ENCODE assay signal across 16 cellular contexts in the genomic region with DNA sequence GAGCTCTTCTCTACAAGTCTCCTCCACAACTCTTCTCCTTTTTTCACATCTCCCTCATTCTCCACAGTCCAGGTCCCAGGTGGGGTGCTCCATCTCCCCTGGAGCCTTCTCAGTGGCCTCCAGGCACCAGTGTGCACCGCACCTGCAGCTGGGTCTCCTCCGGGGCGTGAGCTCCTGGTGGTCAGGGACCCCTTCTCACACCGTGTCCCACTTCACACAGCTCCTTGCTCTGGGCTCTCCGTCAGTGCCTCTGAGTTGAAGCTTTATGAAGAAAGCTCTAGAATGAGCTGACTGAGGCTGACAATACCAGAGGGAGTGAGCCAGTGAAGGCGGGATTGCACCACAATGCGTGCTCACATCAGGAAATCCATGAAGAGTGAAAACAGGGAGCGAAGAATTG.
DNase-seq lines count a peak whose midpoint lies in the region; ATAC-seq and TF ChIP-seq lines count a peak whose summit lies in the region.
"Had no signal": no experiment of that assay in that cellular context is flagged by ENCODE, and none has a peak within 500 bp of the region (broad histone marks: within the 10 kb centered on the region; RNA-seq: fewer than 3 reads in every experiment).

No MANE protein-coding gene starts in this region.

- no peak overlapping the region for H2BK120ac ChIP-seq in neuronal stem cell (ENCODE audit: low read depth, low read length)

- no peak overlapping the region for H2BK5ac ChIP-seq in neuronal stem cell (ENCODE audit: low read length)

- H4K8ac ChIP-seq in neuronal stem cell (ENCODE audit: low read depth, low read length): no peak overlapping the region

- peaks cover 9% of the 10 kb centered on the region for H3K79me1 ChIP-seq in neuronal stem cell (ENCODE audit: low read depth, low read length)

- peak overlapping the region; percentile 44 for H3K27ac ChIP-seq in CD4-positive, CD25-positive, alpha-beta regulatory T cell (ENCODE audit: insufficient read depth, low read length, poor library complexity, severe bottlenecking)
- H3K27ac ChIP-seq in DND-41 (ENCODE audit: low read length) (peak overlapping the region; percentile 91), neuronal stem cell (replicated peaks; ENCODE audit: low read length) (no peak overlapping the region)

- H3K4me2 ChIP-seq in DND-41 (ENCODE audit: insufficient read depth, low read length) (peak overlapping the region; percentile 36), neuronal stem cell (ENCODE audit: insufficient read depth, low read length, poor library complexity, severe bottlenecking) (no peak overlapping the region)

- peaks cover 54% of the 10 kb centered on the region for H3K79me2 ChIP-seq in DND-41 (ENCODE audit: insufficient read depth, low read length)

- no peak overlapping the region for H2BK12ac ChIP-seq in neuronal stem cell (ENCODE audit: low read length)

- POLR2A ChIA-PET in naive thymus-derived CD8-positive, alpha-beta T cell (lab: Charles Lee): interaction anchor here (1.1 to 1.5 kb wide), 4 partner anchors 11 to 291 kb away, joined by 3 to 6 read pairs (median 4); a partner anchor contains a TSS

- no peak overlapping the region for H3K4me3 Mint-ChIP-seq in activated T-cell treated with anti-CD3 and anti-CD28 coated beads, Interleukin-2, amount 50 U/mL, for 24 hours
- no peak overlapping the region for H3K4me3 Mint-ChIP-seq in activated T-cell treated with anti-CD3 and anti-CD28 coated beads, Interleukin-2, amount 50 U/mL, for 4 hours
- peak overlapping the region in 2 of 4 donors; percentile 72 to 78 for H3K4me3 Mint-ChIP-seq in CD4-positive, CD25-positive, alpha-beta regulatory T cell
- H3K4me3 Mint-ChIP-seq in naive thymus-derived CD8-positive, alpha-beta T cell: peak overlapping the region; percentile 31 to 84 (median 74)

- no peak overlapping the region for H2BK15ac ChIP-seq in neuronal stem cell (ENCODE audit: low read length)

- no CpG with 5 or more reads among the region's 8 CpGs for WGBS in neuronal stem cell (ENCODE audit: extremely low coverage in 2 of 2, insufficient read length in 2 of 2, insufficient replicate concordance in 1 of 2), 2 donors

- H3K4me1 ChIP-seq in CD4-positive, CD25-positive, alpha-beta regulatory T cell (ENCODE audit: control insufficient read depth, insufficient read depth, low read length, poor library complexity, severe bottlenecking): peaks cover 28% of the 10 kb centered on the region
- peaks cover 94% of the 10 kb centered on the region for H3K4me1 ChIP-seq in DND-41 (ENCODE audit: insufficient read depth, low read length)
- peaks cover 0 to 3% of the 10 kb centered on the region in 2 donors for H3K4me1 ChIP-seq in neuronal stem cell (ENCODE audit: control insufficient read depth in 2 of 2, insufficient read depth in 1 of 2, low read depth in 1 of 2, low read length in 2 of 2)
- H3K4me1 ChIP-seq: BE2C, Caco-2 had no signal

- H3K4me1 Mint-ChIP-seq in activated T-cell treated with anti-CD3 and anti-CD28 coated beads, Interleukin-2, amount 50 U/mL, for 24 hours (ENCODE audit: low read depth): peaks cover 67% of the 10 kb centered on the region
- peaks cover 64% of the 10 kb centered on the region for H3K4me1 Mint-ChIP-seq in activated T-cell treated with anti-CD3 and anti-CD28 coated beads, Interleukin-2, amount 50 U/mL, for 4 hours (ENCODE audit: low read depth)
- H3K4me1 Mint-ChIP-seq in CD4-positive, CD25-positive, alpha-beta regulatory T cell: peaks cover 0 to 66% (median 26%) of the 10 kb centered on the region in 4 donors
- H3K4me1 Mint-ChIP-seq in naive thymus-derived CD8-positive, alpha-beta T cell: peaks cover 26 to 71% (median 60%) of the 10 kb centered on the region in 4 donors

- no peak overlapping the region for H3K4ac ChIP-seq in neuronal stem cell (ENCODE audit: low read length)

- peak; percentile 21 for DNase-seq in activated T-cell treated with anti-CD3 and anti-CD28 coated beads, Interleukin-2, amount 50 U/mL, for 24 hours
- no peak for DNase-seq in activated T-cell treated with anti-CD3 and anti-CD28 coated beads, Interleukin-2, amount 50 U/mL, for 4 hours
- DNase-seq in CD4-positive, CD25-positive, alpha-beta regulatory T cell: no peak
- no peak for DNase-seq in DND-41
- no peak for DNase-seq in naive thymus-derived CD8-positive, alpha-beta T cell
- DNase-seq in cortex of kidney (lab: John Stamatoyannopoulos, UW): no peak
- no peak for DNase-seq in neuronal stem cell (ENCODE audit: low spot score)
- DNase-seq: BE2C; Caco-2; H7; NCI-H1092; NCI-H1694 treated with DMSO at 0.1 percent for 48 hours; NCI-H69; NK-92 treated with Interleukin-12 subunit alpha and Interleukin-12 subunit beta, amount 100 ng/mL, for 24 hours; OCI-M1; RPMI8226 had no signal

- ATAC-seq in activated T-cell treated with anti-CD3 and anti-CD28 coated beads, Interleukin-2, amount 50 U/mL, for 4 hours: no peak
- no peak for ATAC-seq in CD4-positive, CD25-positive, alpha-beta regulatory T cell (ENCODE audit: low read depth in 2 of 2)
- no peak for ATAC-seq in DND-41 (ENCODE audit: insufficient read depth, low read depth)
- no peak for ATAC-seq in naive thymus-derived CD8-positive, alpha-beta T cell

- H3K9me3 Mint-ChIP-seq in activated T-cell treated with anti-CD3 and anti-CD28 coated beads, Interleukin-2, amount 50 U/mL, for 24 hours: no peaks in the 10 kb centered on the region
- no peaks in the 10 kb centered on the region for H3K9me3 Mint-ChIP-seq in activated T-cell treated with anti-CD3 and anti-CD28 coated beads, Interleukin-2, amount 50 U/mL, for 4 hours
- H3K9me3 Mint-ChIP-seq in CD4-positive, CD25-positive, alpha-beta regulatory T cell: no peaks in the 10 kb centered on the region
- H3K9me3 Mint-ChIP-seq in naive thymus-derived CD8-positive, alpha-beta T cell: no peaks in the 10 kb centered on the region

- H4K20me1 ChIP-seq in DND-41 (ENCODE audit: insufficient read depth, low read length): peaks cover 7% of the 10 kb centered on the region; the same call in 1 of the 2 replicates

- no peaks in the 10 kb centered on the region for H3K9me3 ChIP-seq in CD4-positive, CD25-positive, alpha-beta regulatory T cell (ENCODE audit: control insufficient read depth in 2 of 2, low read length in 2 of 2)
- H3K9me3 ChIP-seq in DND-41 (ENCODE audit: insufficient read depth, low read length, severe bottlenecking): no peaks in the 10 kb centered on the region
- H3K9me3 ChIP-seq in neuronal stem cell (replicated peaks in 1 of 2; ENCODE audit: control insufficient read depth in 2 of 2, insufficient read depth in 1 of 2, low read depth in 1 of 2, low read length in 2 of 2): peaks cover 0 to 25% of the 10 kb centered on the region in 2 donors
- H3K9me3 ChIP-seq: BE2C, Caco-2 had no signal

- no peak overlapping the region for H3K18ac ChIP-seq in neuronal stem cell (ENCODE audit: low read length)

- TF ChIP-seq CTCF in DND-41 (IDR thresholded peaks at IDR 0.05; ENCODE audit: borderline replicate concordance, extremely low read depth, low read length, poor library complexity, severe bottlenecking): no peak

- no peak overlapping the region for H2AK5ac ChIP-seq in neuronal stem cell (ENCODE audit: low read depth, low read length)

- peaks cover 14% of the 10 kb centered on the region for H3K27me3 Mint-ChIP-seq in activated T-cell treated with anti-CD3 and anti-CD28 coated beads, Interleukin-2, amount 50 U/mL, for 24 hours
- H3K27me3 Mint-ChIP-seq in activated T-cell treated with anti-CD3 and anti-CD28 coated beads, Interleukin-2, amount 50 U/mL, for 4 hours (ENCODE audit: low read depth): peaks cover 3% of the 10 kb centered on the region
- peaks cover 13% of the 10 kb centered on the region for H3K27me3 Mint-ChIP-seq in CD4-positive, CD25-positive, alpha-beta regulatory T cell
- H3K27me3 Mint-ChIP-seq in naive thymus-derived CD8-positive, alpha-beta T cell: peaks cover 3 to 16% (median 10%) of the 10 kb centered on the region in 5 donors

- H3K4me3 ChIP-seq in CD4-positive, CD25-positive, alpha-beta regulatory T cell (ENCODE audit: low read depth, low read length): peak overlapping the region; percentile 54
- H3K4me3 ChIP-seq in DND-41 (ENCODE audit: low read depth in 1 of 2, low read length in 2 of 2) (peak overlapping the region in 1 of 2 experiments; percentile 9; a peak in 1 of 4 replicates), neuronal stem cell (ENCODE audit: low read length in 2 of 2) (no peak overlapping the region)

- H3K23ac ChIP-seq in neuronal stem cell (ENCODE audit: low read depth, low read length, poor library complexity): no peak overlapping the region

- H2AFZ ChIP-seq in DND-41 (ENCODE audit: low read depth, low read length): no peak overlapping the region
- H2AFZ ChIP-seq in neuronal stem cell (ENCODE audit: low read length): no peak overlapping the region

- no peak overlapping the region for H4K91ac ChIP-seq in neuronal stem cell (ENCODE audit: low read depth, low read length, poor library complexity)

- H3K14ac ChIP-seq in neuronal stem cell (ENCODE audit: low read length): no peak overlapping the region

- H3K36me3 ChIP-seq in CD4-positive, CD25-positive, alpha-beta regulatory T cell (ENCODE audit: control insufficient read depth, insufficient read depth, low read length): no peaks in the 10 kb centered on the region
- peaks cover 57% of the 10 kb centered on the region for H3K36me3 ChIP-seq in DND-41 (ENCODE audit: insufficient read depth, low read length)
- peaks cover 34 to 98% of the 10 kb centered on the region in 2 donors for H3K36me3 ChIP-seq in neuronal stem cell (replicated peaks in 1 of 2; ENCODE audit: control insufficient read depth in 2 of 2, insufficient read depth in 2 of 2, low read length in 2 of 2)
- H3K36me3 ChIP-seq: BE2C had no signal

- no peaks in the 10 kb centered on the region for H3K36me3 Mint-ChIP-seq in activated T-cell treated with anti-CD3 and anti-CD28 coated beads, Interleukin-2, amount 50 U/mL, for 24 hours (ENCODE audit: low read depth)
- H3K36me3 Mint-ChIP-seq in activated T-cell treated with anti-CD3 and anti-CD28 coated beads, Interleukin-2, amount 50 U/mL, for 4 hours (ENCODE audit: insufficient read depth): no peaks in the 10 kb centered on the region
- H3K36me3 Mint-ChIP-seq in CD4-positive, CD25-positive, alpha-beta regulatory T cell: no peaks in the 10 kb centered on the region
- no peaks in the 10 kb centered on the region for H3K36me3 Mint-ChIP-seq in naive thymus-derived CD8-positive, alpha-beta T cell

- H3K9ac ChIP-seq in DND-41 (ENCODE audit: low read depth, low read length) (peak overlapping the region; percentile 40), neuronal stem cell (ENCODE audit: low read depth, low read length, poor library complexity) (no peak overlapping the region)

- H3K27ac Mint-ChIP-seq in activated T-cell treated with anti-CD3 and anti-CD28 coated beads, Interleukin-2, amount 50 U/mL, for 24 hours: no peak overlapping the region
- H3K27ac Mint-ChIP-seq in CD4-positive, CD25-positive, alpha-beta regulatory T cell: peak overlapping the region; percentile 71 to 97 (median 91)
- peak overlapping the region in 9 of 10 donors; percentile 17 to 95 (median 71) for H3K27ac Mint-ChIP-seq in naive thymus-derived CD8-positive, alpha-beta T cell

- H3K27me3 ChIP-seq in CD4-positive, CD25-positive, alpha-beta regulatory T cell (ENCODE audit: control insufficient read depth, insufficient read depth, low read length): no peaks in the 10 kb centered on the region
- H3K27me3 ChIP-seq in DND-41 (ENCODE audit: insufficient read depth, low read length, poor library complexity): no peaks in the 10 kb centered on the region
- no peaks in the 10 kb centered on the region for H3K27me3 ChIP-seq in neuronal stem cell (ENCODE audit: control insufficient read depth in 3 of 3, insufficient read depth in 3 of 3, low read depth in 1 of 3, low read length in 3 of 3)

Comparison
In these comparisons a context has a peak if more than half of its experiments do, and no peak if none do; other contexts are left out.
1. H3K4me3 Mint-ChIP-seq: peak in naive thymus-derived CD8-positive, alpha-beta T cell (10 of 10); none in activated T-cell treated with anti-CD3 and anti-CD28 coated beads, Interleukin-2, amount 50 U/mL, for 24 hours (single experiment) and activated T-cell treated with anti-CD3 and anti-CD28 coated beads, Interleukin-2, amount 50 U/mL, for 4 hours (single experiment).